ENCODE assay signal across 8 cellular contexts in genomic region chr9:130043654-130044623, GRCh38. TPM values are rescaled to one million over a fixed set of nuclear protein-coding genes. Genes with fewer than 3 reads are reported as not detected.
DNase-seq lines count a peak whose midpoint lies in the region; ATAC-seq and TF ChIP-seq lines count a peak whose summit lies in the region.

No MANE protein-coding gene starts in this region.

- H3K27me3 ChIP-seq in thymus (ENCODE audit: control insufficient read depth, insufficient read depth): no peaks in the 10 kb centered on the region

- H3K9me3 ChIP-seq in thymus (ENCODE audit: control insufficient read depth): no peaks in the 10 kb centered on the region

- no peaks in the 10 kb centered on the region for H3K27me3 Mint-ChIP-seq in IgD-negative memory B cell

- peak overlapping the region; percentile 83 to 94 (median 90) for H3K27ac Mint-ChIP-seq in IgD-negative memory B cell

- peaks cover 27 to 33% (median 31%) of the 10 kb centered on the region in 3 donors for H3K4me1 Mint-ChIP-seq in IgD-negative memory B cell

- peaks cover 0 to 1% (median 0%) of the 10 kb centered on the region in 3 donors for H3K9me3 Mint-ChIP-seq in IgD-negative memory B cell

- WGBS in thymus: 64% methylated on average over 37 of the region's 37 CpGs

- H3K4me3 Mint-ChIP-seq in IgD-negative memory B cell: peak overlapping the region; percentile 77 to 98 (median 92)

- no peaks in the 10 kb centered on the region for H3K36me3 ChIP-seq in thymus (ENCODE audit: control insufficient read depth, insufficient read depth)

- peaks cover 13% of the 10 kb centered on the region for H3K4me1 ChIP-seq in thymus (ENCODE audit: control insufficient read depth, insufficient read depth, low read length)

- ATAC-seq in left lobe of liver (peak; percentile 59), GM21360 (IDR thresholded peaks at IDR 0.05; ENCODE audit: unreplicated experiment) (no peak), HG02610 (IDR thresholded peaks at IDR 0.05; ENCODE audit: unreplicated experiment) (no peak)

- peak; percentile 64 for DNase-seq in AG20443 (ENCODE audit: low spot score)
- peak; percentile 59 to 83 for DNase-seq in cardiac fibroblast (ENCODE audit: low read depth in 2 of 2)
- DNase-seq in left lobe of liver (ENCODE audit: low spot score): peak; percentile 77
- DNase-seq in cortex of kidney (lab: John Stamatoyannopoulos, UW): no peak

- peak overlapping the region; percentile 66 to 83 for H3K4me3 ChIP-seq in cardiac fibroblast (replicated peaks in 1 of 2; ENCODE audit: low read depth in 2 of 2, low read length in 2 of 2)
- peak overlapping the region; percentile 77 for H3K4me3 ChIP-seq in thymus (ENCODE audit: low read length)

- peak overlapping the region; percentile 90 for H3K27ac ChIP-seq in thymus (ENCODE audit: low read depth)

- no peaks in the 10 kb centered on the region for H3K36me3 Mint-ChIP-seq in IgD-negative memory B cell

- no peak for TF ChIP-seq CTCF in cardiac fibroblast (IDR thresholded peaks at IDR 0.05; ENCODE audit: low read depth, low read length)

RNA-seq across cellular contexts. Expression of gene FNBP1, which starts 0.9 kb away (rescaled TPM):
- 173 TPM for polyA plus RNA-seq in IgD-negative memory B cell
- total RNA-seq in left lobe of liver: 12.7 TPM
- 79.6 TPM for polyA plus RNA-seq in thymus

RNA-seq across cellular contexts. Expression of gene GPR107, which starts 9.8 kb away (rescaled TPM):
- 2.1 TPM for polyA plus RNA-seq in IgD-negative memory B cell
- total RNA-seq in left lobe of liver: 14.1 TPM
- polyA plus RNA-seq in thymus: 10.7 TPM
